ENCODE assay signal across 8 cellular contexts in genomic region chr1:202807926-202808757, GRCh38. TPM values are rescaled to one million over a fixed set of nuclear protein-coding genes. Genes with fewer than 3 reads are reported as not detected.
A peak's percentile ranks its signal among the peaks of the same experiment; 100 is the strongest.
DNase-seq lines count a peak whose midpoint lies in the region; ATAC-seq lines count a peak whose summit lies in the region.

Gene KDM5B, minus strand, starts transcription at chr1:202808421. Its CDS starts 116 bp downstream, at chr1:202808305.

- H3K18ac ChIP-seq in mesenchymal stem cell (ENCODE audit: low read depth in 1 of 2, low read length in 2 of 2), result peak within 1 kb of the TSS; percentile 93 to 99

- peak within 1 kb of the TSS; percentile 95 for H3K9ac ChIP-seq in mesenchymal stem cell (ENCODE audit: low read length)

- H2BK12ac ChIP-seq in mesenchymal stem cell (ENCODE audit: low read length in 2 of 2), result peak within 1 kb of the TSS in 1 of 2 experiments; percentile 83

- peak within 1 kb of the TSS; percentile 29 for H2AFZ ChIP-seq in mesenchymal stem cell (ENCODE audit: low read depth, low read length)

- no peaks in the 10 kb centered on the region for H3K36me3 ChIP-seq in mesenchymal stem cell (ENCODE audit: control insufficient read depth in 1 of 2, insufficient read depth in 2 of 2, low read depth in 1 of 2, low read length in 2 of 2)

- H3K9me3 ChIP-seq in mesenchymal stem cell (ENCODE audit: control insufficient read depth, low read length), result no peaks in the 10 kb centered on the region

- H2AK5ac ChIP-seq in mesenchymal stem cell (ENCODE audit: low read length, severe bottlenecking), result no peak within 1 kb of the TSS

- H4K91ac ChIP-seq in mesenchymal stem cell (ENCODE audit: low read length), result peak within 1 kb of the TSS; percentile 83

- no peaks in the 10 kb centered on the region for H3K27me3 ChIP-seq in mesenchymal stem cell (ENCODE audit: control insufficient read depth in 1 of 2, insufficient read depth in 1 of 2, low read length in 2 of 2)

- peak within 1 kb of the TSS; percentile 85 for H4K8ac ChIP-seq in mesenchymal stem cell (ENCODE audit: low read length)

- H2BK15ac ChIP-seq in mesenchymal stem cell (ENCODE audit: low read depth, poor library complexity, severe bottlenecking), result peak within 1 kb of the TSS; percentile 94

- ATAC-seq in GM19035 (IDR thresholded peaks at IDR 0.05; ENCODE audit: unreplicated experiment), result no peak

- in situ Hi-C loops in endometrial microvascular endothelial cells (cut with HindIII; ENCODE audit: inconsistent ontology term, low pct_unique_long_range_greater_than_20kb, low sequenced_read_pairs), result no loop called here

- peak within 1 kb of the TSS; percentile 92 to 95 for H3K14ac ChIP-seq in mesenchymal stem cell (ENCODE audit: low read length in 2 of 2)

- H3K27ac ChIP-seq in mesenchymal stem cell (ENCODE audit: low read length, poor library complexity, severe bottlenecking), result peak within 1 kb of the TSS; percentile 72

- H3K79me1 ChIP-seq in mesenchymal stem cell (replicated peaks; ENCODE audit: low read length, poor library complexity, severe bottlenecking), result peaks cover 10% of the 10 kb centered on the region

- peak within 1 kb of the TSS; percentile 69 for H3K4me2 ChIP-seq in mesenchymal stem cell (ENCODE audit: low read length, poor library complexity, severe bottlenecking)

- peak within 1 kb of the TSS; percentile 71 for H2BK5ac ChIP-seq in mesenchymal stem cell (ENCODE audit: low read depth, low read length, poor library complexity, severe bottlenecking)

- peak within 1 kb of the TSS; percentile 88 to 98 for H3K4ac ChIP-seq in mesenchymal stem cell (ENCODE audit: low read depth in 1 of 2, low read length in 2 of 2)

- DNase-seq in A172 (ENCODE audit: low spot score) (peak; percentile 57), GM19238 (ENCODE audit: insufficient read length, low spot score) (peak; percentile 31), NCI-H82 treated with DMSO at 0.1 percent for 48 hours (lab: John Stamatoyannopoulos, UW; ENCODE audit: unreplicated experiment) (peak; percentile 44), mesenchymal stem cell (peak; percentile 74)
- DNase-seq in activated CD8-positive, alpha-beta memory T cell treated with anti-CD3 and anti-CD28 coated beads, Interleukin-2, amount 50 U/mL, for 1 hour (ENCODE audit: extremely low read depth), result peak; percentile 39
- DNase-seq in stimulated activated CD8-positive, alpha-beta memory T cell treated with anti-CD3 and anti-CD28 coated beads, Interleukin-12 subunit alpha, Interleukin-12 subunit beta, amount 100 ng/mL, for 1 hour (ENCODE audit: low read depth), result peak; percentile 47

- peak within 1 kb of the TSS; percentile 90 to 92 for H3K4me3 ChIP-seq in mesenchymal stem cell (ENCODE audit: insufficient read depth in 1 of 2, low read depth in 1 of 2, low read length in 2 of 2)

- H2BK120ac ChIP-seq in mesenchymal stem cell (ENCODE audit: low read depth, low read length), result peak within 1 kb of the TSS; percentile 85

- peak within 1 kb of the TSS; percentile 20 to 97 for H3K23ac ChIP-seq in mesenchymal stem cell (ENCODE audit: low read length in 2 of 2)

- under 1% methylated on average over 54 of the region's 84 CpGs for WGBS in mesenchymal stem cell

- H3K4me1 ChIP-seq in mesenchymal stem cell (ENCODE audit: control insufficient read depth, insufficient read depth, low read depth, low read length), result peaks cover 20% of the 10 kb centered on the region

RNA-seq across cellular contexts. Expression of gene KDM5B, which starts in this region (rescaled TPM):
- 58.6 and 59.2 TPM in 2 replicates for total RNA-seq in A172 (2014; rRNA removed; shearing (Covaris generic))
- total RNA-seq in endometrial microvascular endothelial cells (ENCODE audit: inconsistent ontology term), result 35.1 TPM
- polyA plus RNA-seq in mesenchymal stem cell (2013, experiment 1 of 2), result 35.8 TPM
- 33.6 TPM for polyA plus RNA-seq in mesenchymal stem cell (2013, experiment 2 of 2)
